8 cellular contexts compared by ENCODE assay signal in genomic region chr6:43369174-43370002, GRCh38. TPM values are rescaled to one million over a fixed set of nuclear protein-coding genes. Genes with fewer than 3 reads are reported as not detected.
DNase-seq lines count a peak whose midpoint lies in the region; ATAC-seq and TF ChIP-seq lines count a peak whose summit lies in the region.

Gene ZNF318, minus strand, starts transcription at chr6:43369647. Its CDS starts 282 bp downstream, at chr6:43369365.

- WGBS in spleen, 5 donors: 0 to 1% (median 1%) methylated on average over 49 to 104 of the region's 104 CpGs

- H3K4me1 ChIP-seq in spleen: peaks cover 14 to 78% (median 40%) of the 10 kb centered on the region in 6 donors

- H3K4me3 ChIP-seq in AG09309 (ENCODE audit: control insufficient read depth, low read depth, low read length) (peak within 1 kb of the TSS; percentile 61), spleen (peak within 1 kb of the TSS; percentile 64 to 92 (median 76))

- peak; percentile 80 for DNase-seq in AG09309 (ENCODE audit: low read depth)
- DNase-seq in NCI-H446 (lab: John Stamatoyannopoulos, UW): peak; percentile 97 to 99
- peak; percentile 77 to 92 (median 88) for DNase-seq in activated CD4-positive, CD25-positive, alpha-beta regulatory T cell (lab: John Stamatoyannopoulos, UW)
- DNase-seq in central memory CD4-positive, alpha-beta T cell: peak; percentile 94
- peak; percentile 97 for DNase-seq in inferior parietal cortex (ENCODE audit: extremely low spot score)
- DNase-seq in spleen: peak; percentile 99

- no peaks in the 10 kb centered on the region for H3K9me3 ChIP-seq in spleen

- TF ChIP-seq CTCF in AG09309 (IDR thresholded peaks at IDR 0.05; ENCODE audit: control insufficient read depth, insufficient read depth, low read depth, low read length, missing control alignments) (no peak), spleen (IDR thresholded peaks at IDR 0.05 in 8 of 11, conservative IDR thresholded peaks at IDR 0.05 in 3 of 11) (peak in 2 of 11 experiments; percentile 24 to 36)

- H3K27ac ChIP-seq in spleen: peak within 1 kb of the TSS; percentile 78 to 96 (median 92)

- peak; percentile 89 for ATAC-seq in GM19035 (IDR thresholded peaks at IDR 0.05; ENCODE audit: unreplicated experiment)
- ATAC-seq in HG03342 (IDR thresholded peaks at IDR 0.05; ENCODE audit: unreplicated experiment): peak; percentile 79

- H3K36me3 ChIP-seq in spleen: peaks cover 0 to 14% (median 9%) of the 10 kb centered on the region in 6 donors

- H3K27me3 ChIP-seq in spleen (replicated peaks in 1 of 7): no peaks in the 10 kb centered on the region

- peak in 2 of 3 donors; percentile 31 to 39 for TF ChIP-seq POLR2A in spleen (IDR thresholded peaks at IDR 0.05)

- intact Hi-C loops in spleen (cut with DNase I; ENCODE audit: low total_unique reads): no loop called here

RNA-seq across cellular contexts. Expression of gene ZNF318, which starts in this region (rescaled TPM):
- 10 to 100 TPM; 28.9 to 56.9 (median 39.5) TPM for total RNA-seq in spleen
- 10 to 100 TPM in 2 of 3 donors, 1 to 10 TPM in 1; 8.6 to 15.6 (median 10.8) TPM for polyA plus RNA-seq in spleen

Comparison
In these comparisons a context has a peak if more than half of its experiments do, and no peak if none do; other contexts are left out.
1. Peak in every context shown above with its lines: DNase-seq, ATAC-seq, H3K4me3 ChIP-seq and H3K27ac ChIP-seq.